ENCODE assay signal across 1 cellular context in genomic region chr2:66437601-66438497, GRCh38.
TF ChIP-seq lines count a peak whose summit lies in the region.

No MANE protein-coding gene starts in this region.

TF ChIP-seq in HepG2, 621 proteins besides CTCF, POLR2A, EP300 and RAD21 (continued from another document):
- no peak for TF ChIP-seq ATF6 (CRISPR knock-in tag; conservative IDR thresholded peaks at IDR 0.05)
- TF ChIP-seq GTF3A (CRISPR knock-in tag; conservative IDR thresholded peaks at IDR 0.05), result no peak
- TF ChIP-seq IRF1 (CRISPR knock-in tag; IDR thresholded peaks at IDR 0.05; ENCODE audit: low read depth), result no peak
- TF ChIP-seq ATF1 (CRISPR knock-in tag; IDR thresholded peaks at IDR 0.05), result no peak
- TF ChIP-seq ZBTB38 (CRISPR knock-in tag; IDR thresholded peaks at IDR 0.05), result no peak
- TF ChIP-seq MTA3 (CRISPR knock-in tag; IDR thresholded peaks at IDR 0.05), result no peak
- no peak for TF ChIP-seq ZNF557 (CRISPR knock-in tag; IDR thresholded peaks at IDR 0.05)
- no peak for TF ChIP-seq DMAP1 (CRISPR knock-in tag; IDR thresholded peaks at IDR 0.05)
